ENCODE assay signal across 19 cellular contexts in the genomic region with DNA sequence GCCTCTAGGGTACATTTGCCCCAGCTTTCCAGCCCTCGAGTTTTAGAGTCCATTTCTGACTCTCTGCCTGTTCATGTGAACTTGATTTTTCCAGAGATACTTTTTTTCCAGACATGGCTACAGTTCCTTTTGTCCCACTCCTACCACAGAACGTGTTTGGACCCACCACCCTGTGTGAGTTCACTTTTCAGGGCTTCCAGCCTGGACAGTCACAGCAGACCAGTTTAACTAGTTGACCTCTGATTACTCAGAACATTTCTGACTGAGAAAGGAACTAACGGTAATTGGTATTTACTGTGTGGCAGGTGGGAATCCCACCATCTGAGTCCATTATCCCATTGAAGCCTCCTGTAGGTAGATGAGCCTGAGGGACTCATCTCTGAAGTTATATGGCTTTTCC.
A peak's percentile ranks its signal among the peaks of the same experiment; 100 is the strongest.
DNase-seq lines count a peak whose midpoint lies in the region; ATAC-seq and TF ChIP-seq lines count a peak whose summit lies in the region.
"Had no signal": no experiment of that assay in that cellular context is flagged by ENCODE, and none has a peak within 500 bp of the region (broad histone marks: within the 10 kb centered on the region; RNA-seq: fewer than 3 reads in every experiment).

No MANE protein-coding gene starts in this region.

- H3K27me3 Mint-ChIP-seq in activated CD4-positive, alpha-beta memory T cell treated with anti-CD3 and anti-CD28 coated beads for 36 hours: no peaks in the 10 kb centered on the region
- H3K27me3 Mint-ChIP-seq: activated CD4-positive, alpha-beta T cell treated with anti-CD3 and anti-CD28 coated beads, Interleukin-2, amount 10 ng/mL, durations not matched to agents 7 days and 5 days had no signal

- ATAC-seq in RWPE2 (ENCODE audit: low read depth) (peak; percentile 37; the same call in 1 of the 3 replicates), GM19324 (IDR thresholded peaks at IDR 0.05; ENCODE audit: low FRiP score, unreplicated experiment) (no peak)
- ATAC-seq: T-helper 17 cell had no signal

- WGBS in testis, 2 donors: 49 to 71% methylated on average over 3 of the region's 3 CpGs

- no peak overlapping the region for H3K4me3 Mint-ChIP-seq in activated CD4-positive, alpha-beta memory T cell treated with anti-CD3 and anti-CD28 coated beads for 36 hours
- H3K4me3 Mint-ChIP-seq: activated CD4-positive, alpha-beta T cell treated with anti-CD3 and anti-CD28 coated beads, Interleukin-2, amount 10 ng/mL, durations not matched to agents 7 days and 5 days; activated naive CD4-positive, alpha-beta T cell treated with anti-CD3 and anti-CD28 coated beads, Interleukin-2, amount 50 U/mL, for 24 hours; CD4-positive, CD25-positive, alpha-beta regulatory T cell; endodermal cell; T-helper 17 cell had no signal

- H3K36me3 ChIP-seq in RWPE2 (ENCODE audit: low read depth) (no peaks in the 10 kb centered on the region), muscle layer of colon (ENCODE audit: insufficient read depth, low read length) (no peaks in the 10 kb centered on the region), testis (ENCODE audit: low read depth, missing control alignments) (no peaks in the 10 kb centered on the region)
- H3K36me3 ChIP-seq: Peyer's patch had no signal

- H3K36me3 Mint-ChIP-seq in activated CD4-positive, alpha-beta memory T cell treated with anti-CD3 and anti-CD28 coated beads for 36 hours: no peaks in the 10 kb centered on the region
- H3K36me3 Mint-ChIP-seq: CD4-positive, CD25-positive, alpha-beta regulatory T cell had no signal

- no peak overlapping the region for H3K27ac ChIP-seq in RWPE2 (ENCODE audit: poor library complexity, severe bottlenecking)
- peak overlapping the region; percentile 11 for H3K27ac ChIP-seq in epithelial cell of prostate
- peak overlapping the region; percentile 36 for H3K27ac ChIP-seq in muscle layer of colon (ENCODE audit: low read depth, low read length)
- peak overlapping the region; percentile 73 to 74 for H3K27ac ChIP-seq in testis
- H3K27ac ChIP-seq in coronary artery: peak overlapping the region in 1 of 2 donors; percentile 41
- H3K27ac ChIP-seq: Peyer's patch, SK-N-MC had no signal

- DNase-seq in RWPE2 (ENCODE audit: low spot score): no peak
- DNase-seq in epithelial cell of prostate (ENCODE audit: low read depth, low spot score): peak; percentile 34
- DNase-seq in testis: no peak
- DNase-seq in coronary artery (ENCODE audit: low spot score): no peak
- DNase-seq in activated CD4-positive, alpha-beta memory T cell treated with anti-CD3 and anti-CD28 coated beads for 36 hours: no peak
- DNase-seq: activated CD4-positive, alpha-beta T cell treated with anti-CD3 and anti-CD28 coated beads, Interleukin-2, amount 10 ng/mL, durations not matched to agents 7 days and 5 days; CD4-positive, CD25-positive, alpha-beta regulatory T cell; EL; endodermal cell; GOT3; NCI-H1105; NCI-H510A; NK-92 treated with Interleukin-12 subunit alpha and Interleukin-12 subunit beta, amount 100 ng/mL, for 24 hours; Peyer's patch; T-helper 17 cell had no signal

- CTCF ChIA-PET in activated CD4-positive, alpha-beta memory T cell treated with anti-CD3 and anti-CD28 coated beads for 36 hours (lab: Charles Lee): no interaction called here

- H3K27me3 ChIP-seq in RWPE2 (ENCODE audit: insufficient read depth, poor library complexity, severe bottlenecking): no peaks in the 10 kb centered on the region
- H3K27me3 ChIP-seq in muscle layer of colon (ENCODE audit: control insufficient read depth in 1 of 2, insufficient read depth in 2 of 2, low read length in 2 of 2): no peaks in the 10 kb centered on the region
- no peaks in the 10 kb centered on the region for H3K27me3 ChIP-seq in testis
- H3K27me3 ChIP-seq: Peyer's patch had no signal

- H3K27ac Mint-ChIP-seq in activated CD4-positive, alpha-beta memory T cell treated with anti-CD3 and anti-CD28 coated beads for 36 hours: no peak overlapping the region
- H3K27ac Mint-ChIP-seq: activated CD4-positive, alpha-beta T cell treated with anti-CD3 and anti-CD28 coated beads, Interleukin-2, amount 10 ng/mL, durations not matched to agents 7 days and 5 days; CD4-positive, CD25-positive, alpha-beta regulatory T cell; endodermal cell; T-helper 17 cell had no signal

- no peak for TF ChIP-seq POLR2A in testis (IDR thresholded peaks at IDR 0.05)

- TF ChIP-seq CTCF in RWPE2 (IDR thresholded peaks at IDR 0.05; ENCODE audit: poor library complexity, severe bottlenecking) (no peak), testis (IDR thresholded peaks at IDR 0.05) (no peak), coronary artery (IDR thresholded peaks at IDR 0.05) (no peak)

- H3K4me3 ChIP-seq in RWPE2 (ENCODE audit: severe bottlenecking) (no peak overlapping the region), muscle layer of colon (ENCODE audit: low read depth in 1 of 2, low read length in 2 of 2) (no peak overlapping the region), testis (no peak overlapping the region), coronary artery (no peak overlapping the region)
- H3K4me3 ChIP-seq: Peyer's patch, SK-N-MC had no signal

- H3K9ac ChIP-seq in muscle layer of colon (ENCODE audit: low read length): no peak overlapping the region

- H3K9me3 Mint-ChIP-seq in activated CD4-positive, alpha-beta memory T cell treated with anti-CD3 and anti-CD28 coated beads for 36 hours: no peaks in the 10 kb centered on the region
- H3K9me3 Mint-ChIP-seq: activated CD4-positive, alpha-beta T cell treated with anti-CD3 and anti-CD28 coated beads, Interleukin-2, amount 10 ng/mL, durations not matched to agents 7 days and 5 days; activated naive CD4-positive, alpha-beta T cell treated with anti-CD3 and anti-CD28 coated beads, Interleukin-2, amount 50 U/mL, for 24 hours; CD4-positive, CD25-positive, alpha-beta regulatory T cell; endodermal cell had no signal

- no peaks in the 10 kb centered on the region for H3K4me1 Mint-ChIP-seq in activated CD4-positive, alpha-beta memory T cell treated with anti-CD3 and anti-CD28 coated beads for 36 hours (ENCODE audit: low read depth)
- H3K4me1 Mint-ChIP-seq: activated CD4-positive, alpha-beta T cell treated with anti-CD3 and anti-CD28 coated beads, Interleukin-2, amount 10 ng/mL, durations not matched to agents 7 days and 5 days; CD4-positive, CD25-positive, alpha-beta regulatory T cell; T-helper 17 cell had no signal

- POLR2A ChIA-PET in activated CD4-positive, alpha-beta memory T cell treated with anti-CD3 and anti-CD28 coated beads for 36 hours (lab: Charles Lee): no interaction called here

- H3K4me1 ChIP-seq in RWPE2 (ENCODE audit: insufficient read depth, poor library complexity, severe bottlenecking) (peaks cover 18% of the 10 kb centered on the region), muscle layer of colon (ENCODE audit: insufficient read depth, low read length) (peaks cover 28% of the 10 kb centered on the region), testis (peaks cover 50% of the 10 kb centered on the region)

- intact Hi-C loops in testis (cut with DNase I; ENCODE audit: low total_unique reads): no loop called here
- intact Hi-C loops in activated CD4-positive, alpha-beta memory T cell treated with anti-CD3 and anti-CD28 coated beads for 36 hours (cut with micrococcal nuclease): no loop called here

- H3K9me3 ChIP-seq in RWPE2 (ENCODE audit: severe bottlenecking) (no peaks in the 10 kb centered on the region), muscle layer of colon (ENCODE audit: low read length) (no peaks in the 10 kb centered on the region), testis (no peaks in the 10 kb centered on the region)
- H3K9me3 ChIP-seq: Peyer's patch had no signal
